ENCODE assay signal across 15 cellular contexts in the genomic region with DNA sequence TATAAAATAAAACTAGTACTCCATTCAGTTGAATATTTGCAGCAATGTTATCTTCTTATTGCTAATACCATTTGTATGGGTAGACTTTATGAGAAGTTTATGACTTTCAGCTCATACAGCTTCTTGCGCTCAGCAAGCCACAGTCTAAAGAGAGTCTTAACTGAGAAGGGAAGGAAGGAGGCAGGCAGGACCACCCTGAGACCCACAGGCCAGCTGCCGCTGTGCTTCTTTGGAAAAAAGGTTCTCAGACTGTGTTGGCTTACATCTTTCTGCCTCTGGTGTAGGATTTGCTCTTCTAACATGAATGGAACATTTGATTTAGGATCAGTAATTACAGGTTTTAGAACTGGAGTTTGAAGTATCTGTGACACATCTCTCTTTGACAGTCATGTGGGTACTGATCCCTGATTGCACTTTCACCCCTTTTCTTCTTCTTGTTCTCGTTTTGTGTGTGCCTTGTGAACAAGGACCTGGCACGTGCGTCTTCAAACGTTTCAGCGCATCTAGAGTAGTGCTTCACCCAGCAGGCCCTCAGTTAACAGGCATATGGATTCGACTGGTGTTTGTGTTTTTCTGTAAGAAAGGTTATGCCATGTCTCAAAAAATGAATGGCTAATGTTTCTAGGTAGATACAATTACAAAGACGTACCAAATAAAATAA. TPM values are rescaled to one million over a fixed set of nuclear protein-coding genes. Genes with fewer than 3 reads are reported as not detected.
DNase-seq lines count a peak whose midpoint lies in the region; ATAC-seq and TF ChIP-seq lines count a peak whose summit lies in the region.
"Had no signal": no experiment of that assay in that cellular context is flagged by ENCODE, and none has a peak within 500 bp of the region (broad histone marks: within the 10 kb centered on the region; RNA-seq: fewer than 3 reads in every experiment).

No MANE protein-coding gene starts in this region.

- POLR2A ChIA-PET in WTC11 (lab: Charles Lee) = no interaction called here

- H3K4me1 Mint-ChIP-seq in WTC11 (peaks cover 12% of the 10 kb centered on the region), glutamatergic neuron (ENCODE audit: low read depth, unreplicated experiment) (peaks cover 12% of the 10 kb centered on the region)
- peaks cover 43 to 66% of the 10 kb centered on the region in 2 donors for H3K4me1 Mint-ChIP-seq in stimulated activated naive B cell treated with anti-CD40 and anti-IgM and Interleukin-4, amounts not matched to agents 10 μg/mL and 1 μg/mL and 100 μg/mL, for 72 hours

- H3K4me3 Mint-ChIP-seq in WTC11 = no peak overlapping the region
- no peak overlapping the region for H3K4me3 Mint-ChIP-seq in glutamatergic neuron (ENCODE audit: unreplicated experiment)
- no peak overlapping the region for H3K4me3 Mint-ChIP-seq in stimulated activated naive B cell treated with anti-CD40 and anti-IgM and Interleukin-4, amounts not matched to agents 10 μg/mL and 1 μg/mL and 100 μg/mL, for 72 hours

- H3K9me3 ChIP-seq in aorta (ENCODE audit: control insufficient read depth, low read length) = no peaks in the 10 kb centered on the region

- H3K27ac Mint-ChIP-seq in WTC11 (peak overlapping the region; percentile 1; the same call in 1 of the 2 replicates), glutamatergic neuron (ENCODE audit: unreplicated experiment) (peak overlapping the region; percentile 2)
- H3K27ac Mint-ChIP-seq in stimulated activated naive B cell treated with anti-CD40 and anti-IgM and Interleukin-4, amounts not matched to agents 10 μg/mL and 1 μg/mL and 100 μg/mL, for 72 hours = peak overlapping the region; percentile 3

- no peaks in the 10 kb centered on the region for H3K36me3 Mint-ChIP-seq in WTC11
- H3K36me3 Mint-ChIP-seq in glutamatergic neuron (ENCODE audit: unreplicated experiment) = no peaks in the 10 kb centered on the region
- H3K36me3 Mint-ChIP-seq in stimulated activated naive B cell treated with anti-CD40 and anti-IgM and Interleukin-4, amounts not matched to agents 10 μg/mL and 1 μg/mL and 100 μg/mL, for 72 hours = peaks cover 10 to 34% of the 10 kb centered on the region in 2 donors

- H3K27ac ChIP-seq in aorta (ENCODE audit: low read depth in 1 of 2, low read length in 2 of 2) = no peak overlapping the region
- H3K27ac ChIP-seq: GM23248 had no signal

- H3K36me3 ChIP-seq in aorta (ENCODE audit: control insufficient read depth in 1 of 2, insufficient read depth in 2 of 2, low read length in 1 of 2) = no peaks in the 10 kb centered on the region

- ATAC-seq in WTC11 (no peak), aorta (ENCODE audit: low FRiP score) (no peak)
- ATAC-seq in stimulated activated naive B cell treated with anti-CD40 and anti-IgM and Interleukin-4, amounts not matched to agents 10 μg/mL and 1 μg/mL and 100 μg/mL, for 72 hours (replicated peaks) = no peak

- DNase-seq in activated T-cell treated with anti-CD3 and anti-CD28 coated beads for 24 hours (ENCODE audit: low read depth) (peak; percentile 41), activated T-cell treated with anti-CD3 and anti-CD28 coated beads for 4 hours (no peak), WTC11 (ENCODE audit: low spot score) (no peak), glutamatergic neuron (no peak), aorta (no peak), NCI-H2171 (lab: John Stamatoyannopoulos, UW) (no peak), SKM-1 (lab: John Stamatoyannopoulos, UW; ENCODE audit: unreplicated experiment) (no peak)
- DNase-seq in stimulated activated naive B cell treated with anti-CD40 and anti-IgM and Interleukin-4, amounts not matched to agents 10 μg/mL and 1 μg/mL and 100 μg/mL, for 72 hours = no peak
- DNase-seq: left ventricle myocardium superior, NCI-H2107 had no signal

- CTCF ChIA-PET in WTC11 (lab: Charles Lee) = interaction anchor here (0.8 to 4.8 kb wide), 32 partner anchors 8 to 437 kb away, joined by 3 to 74 read pairs (median 4); a partner anchor contains a TSS

- intact Hi-C loops in aorta (cut with DNase I) = loop anchor here in 1 of 2 donors (2.0 kb wide), 1 partner anchor 88 kb away; no protein-coding TSS in a partner anchor

- no peaks in the 10 kb centered on the region for H3K4me1 ChIP-seq in aorta (ENCODE audit: control insufficient read depth in 1 of 2, insufficient read depth in 2 of 2, low read length in 2 of 2)

- H3K9me3 Mint-ChIP-seq in WTC11 (no peaks in the 10 kb centered on the region), glutamatergic neuron (ENCODE audit: unreplicated experiment) (peaks cover 2% of the 10 kb centered on the region)
- H3K9me3 Mint-ChIP-seq in stimulated activated naive B cell treated with anti-CD40 and anti-IgM and Interleukin-4, amounts not matched to agents 10 μg/mL and 1 μg/mL and 100 μg/mL, for 72 hours = no peaks in the 10 kb centered on the region

- H3K27me3 ChIP-seq in aorta (ENCODE audit: control insufficient read depth in 1 of 2, insufficient read depth in 2 of 2, low read length in 1 of 2) = no peaks in the 10 kb centered on the region

- TF ChIP-seq CTCF in WTC11 (IDR thresholded peaks at IDR 0.05) = no peak
- TF ChIP-seq CTCF in glutamatergic neuron (IDR thresholded peaks at IDR 0.05; ENCODE audit: partially characterized antibody, unreplicated experiment) = no peak

- H3K27me3 Mint-ChIP-seq in WTC11 (ENCODE audit: low read depth) = no peaks in the 10 kb centered on the region
- no peaks in the 10 kb centered on the region for H3K27me3 Mint-ChIP-seq in glutamatergic neuron (ENCODE audit: unreplicated experiment)
- H3K27me3 Mint-ChIP-seq in stimulated activated naive B cell treated with anti-CD40 and anti-IgM and Interleukin-4, amounts not matched to agents 10 μg/mL and 1 μg/mL and 100 μg/mL, for 72 hours = no peaks in the 10 kb centered on the region

- no peak overlapping the region for H3K4me3 ChIP-seq in aorta (ENCODE audit: low read length in 2 of 2)
- H3K4me3 ChIP-seq: GM23248, smooth muscle cell had no signal

- WGBS in aorta, 2 donors = 78 to 81% methylated on average over 9 of the region's 9 CpGs

TF ChIP-seq in WTC11, 78 proteins besides CTCF, POLR2A, EP300 and RAD21 (continues in another document):
- TF ChIP-seq JUN (CRISPR knock-in tag; IDR thresholded peaks at IDR 0.05) (no peak), SOX15 (CRISPR knock-in tag; IDR thresholded peaks at IDR 0.05) (no peak), ZNF121 (CRISPR knock-in tag; IDR thresholded peaks at IDR 0.05) (no peak), SP1 (CRISPR knock-in tag; conservative IDR thresholded peaks at IDR 0.05) (no peak), ESRRA (CRISPR knock-in tag; IDR thresholded peaks at IDR 0.05; ENCODE audit: borderline replicate concordance) (no peak)
- TF ChIP-seq, protein P1, sequence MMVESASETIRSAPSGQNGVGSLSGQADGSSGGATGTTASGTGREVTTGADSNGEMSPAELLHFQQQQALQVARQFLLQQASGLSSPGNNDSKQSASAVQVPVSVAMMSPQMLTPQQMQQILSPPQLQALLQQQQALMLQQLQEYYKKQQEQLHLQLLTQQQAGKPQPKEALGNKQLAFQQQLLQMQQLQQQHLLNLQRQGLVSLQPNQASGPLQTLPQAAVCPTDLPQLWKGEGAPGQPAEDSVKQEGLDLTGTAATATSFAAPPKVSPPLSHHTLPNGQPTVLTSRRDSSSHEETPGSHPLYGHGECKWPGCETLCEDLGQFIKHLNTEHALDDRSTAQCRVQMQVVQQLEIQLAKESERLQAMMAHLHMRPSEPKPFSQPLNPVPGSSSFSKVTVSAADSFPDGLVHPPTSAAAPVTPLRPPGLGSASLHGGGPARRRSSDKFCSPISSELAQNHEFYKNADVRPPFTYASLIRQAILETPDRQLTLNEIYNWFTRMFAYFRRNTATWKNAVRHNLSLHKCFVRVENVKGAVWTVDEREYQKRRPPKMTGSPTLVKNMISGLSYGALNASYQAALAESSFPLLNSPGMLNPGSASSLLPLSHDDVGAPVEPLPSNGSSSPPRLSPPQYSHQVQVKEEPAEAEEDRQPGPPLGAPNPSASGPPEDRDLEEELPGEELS (CRISPR knock-in tag; IDR thresholded peaks at IDR 0.05) = no peak
- TF ChIP-seq, protein P2, sequence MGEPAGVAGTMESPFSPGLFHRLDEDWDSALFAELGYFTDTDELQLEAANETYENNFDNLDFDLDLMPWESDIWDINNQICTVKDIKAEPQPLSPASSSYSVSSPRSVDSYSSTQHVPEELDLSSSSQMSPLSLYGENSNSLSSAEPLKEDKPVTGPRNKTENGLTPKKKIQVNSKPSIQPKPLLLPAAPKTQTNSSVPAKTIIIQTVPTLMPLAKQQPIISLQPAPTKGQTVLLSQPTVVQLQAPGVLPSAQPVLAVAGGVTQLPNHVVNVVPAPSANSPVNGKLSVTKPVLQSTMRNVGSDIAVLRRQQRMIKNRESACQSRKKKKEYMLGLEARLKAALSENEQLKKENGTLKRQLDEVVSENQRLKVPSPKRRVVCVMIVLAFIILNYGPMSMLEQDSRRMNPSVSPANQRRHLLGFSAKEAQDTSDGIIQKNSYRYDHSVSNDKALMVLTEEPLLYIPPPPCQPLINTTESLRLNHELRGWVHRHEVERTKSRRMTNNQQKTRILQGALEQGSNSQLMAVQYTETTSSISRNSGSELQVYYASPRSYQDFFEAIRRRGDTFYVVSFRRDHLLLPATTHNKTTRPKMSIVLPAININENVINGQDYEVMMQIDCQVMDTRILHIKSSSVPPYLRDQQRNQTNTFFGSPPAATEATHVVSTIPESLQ (CRISPR knock-in tag; IDR thresholded peaks at IDR 0.05) = no peak
- TF ChIP-seq, protein P3, sequence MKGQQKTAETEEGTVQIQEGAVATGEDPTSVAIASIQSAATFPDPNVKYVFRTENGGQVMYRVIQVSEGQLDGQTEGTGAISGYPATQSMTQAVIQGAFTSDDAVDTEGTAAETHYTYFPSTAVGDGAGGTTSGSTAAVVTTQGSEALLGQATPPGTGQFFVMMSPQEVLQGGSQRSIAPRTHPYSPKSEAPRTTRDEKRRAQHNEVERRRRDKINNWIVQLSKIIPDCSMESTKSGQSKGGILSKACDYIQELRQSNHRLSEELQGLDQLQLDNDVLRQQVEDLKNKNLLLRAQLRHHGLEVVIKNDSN (CRISPR knock-in tag; IDR thresholded peaks at IDR 0.05) = no peak

RNA-seq across cellular contexts. Expression of a gene that starts 7.1 kb away (rescaled TPM):
- 0.09 TPM in 1 of 3 replicates, not detected in the others for total RNA-seq in WTC11 (2021)
- not detected for total RNA-seq in glutamatergic neuron (ENCODE audit: unreplicated experiment)
- under 1 TPM; 0.24 to 0.55 TPM for total RNA-seq in aorta
- polyA plus RNA-seq in aorta = 1 to 10 TPM in 1 of 2 donors, not detected in 1; 1.5 TPM
- total RNA-seq: cerebellum, epithelial cell of proximal tubule, GM23248, left ventricle myocardium superior, LHCN-M2, smooth muscle cell had no signal
- polyA plus RNA-seq: smooth muscle cell had no signal

RNA-seq across cellular contexts. Expression of a gene that starts 41.9 kb away (rescaled TPM):
- 0.13 to 0.14 TPM in 2 of 3 replicates, not detected in the other for total RNA-seq in WTC11 (2021)
- total RNA-seq in glutamatergic neuron (ENCODE audit: unreplicated experiment) = not detected
- 10 to 100 TPM; 18.7 to 25.3 TPM for total RNA-seq in aorta
- polyA plus RNA-seq in aorta = 1 to 10 TPM; 1.7 to 9.1 TPM
- total RNA-seq: GM23248 had no signal

Comparison
In these comparisons a context has a peak if more than half of its experiments do, and no peak if none do; other contexts are left out.
1. RNA of a gene that starts 41.9 kb away (total RNA-seq): 18.7 to 25.3 TPM in aorta; 0.13 to 0.14 TPM in WTC11 and not detected in glutamatergic neuron (single experiment); every median in the first group is over 10 times any median in the second.
2. Peak in every context shown above with its lines, with median percentiles within 50 percentile points of each other: H3K27ac Mint-ChIP-seq.